8 cellular contexts compared by ENCODE assay signal in genomic region chr10:624605-625334, GRCh38.
DNase-seq lines count a peak whose midpoint lies in the region; ATAC-seq and TF ChIP-seq lines count a peak whose summit lies in the region.

No MANE protein-coding gene starts in this region.

- BruUV-seq in HCT116 (replicated peaks; lab: Mats Ljungman, UMichigan): no TSS peak

- H3K9ac ChIP-seq in HCT116 (ENCODE audit: low read length): no peak overlapping the region

- H3K36me3 ChIP-seq in HCT116 (ENCODE audit: control insufficient read depth in 1 of 2, insufficient read depth in 2 of 2, low read length in 2 of 2): no peaks in the 10 kb centered on the region
- H3K36me3 ChIP-seq in gastroesophageal sphincter: no peaks in the 10 kb centered on the region

- no peak for TF ChIP-seq POLR2A in HCT116 (IDR thresholded peaks at IDR 0.05; ENCODE audit: borderline replicate concordance, extremely low read depth, insufficient read depth, insufficient read length)
- TF ChIP-seq POLR2A in gastroesophageal sphincter (IDR thresholded peaks at IDR 0.05): no peak

- H3K27ac ChIP-seq in HCT116 (ENCODE audit: low read depth, low read length): no peak overlapping the region
- peak overlapping the region; percentile 79 to 93 (median 91) for H3K27ac ChIP-seq in gastroesophageal sphincter

- POLR2A ChIA-PET in HCT116 (lab: Charles Lee): no interaction called here

- intact Hi-C loops in HCT116 (cut with micrococcal nuclease): no loop called here

- H4K20me1 ChIP-seq in HCT116 (ENCODE audit: insufficient read depth): no peaks in the 10 kb centered on the region

- no peaks in the 10 kb centered on the region for H3K9me2 ChIP-seq in HCT116 (ENCODE audit: insufficient read depth)

- in situ Hi-C loops in G401 (cut with HindIII; ENCODE audit: low sequenced_read_pairs): no loop called here

- H3K4me2 ChIP-seq in HCT116 (ENCODE audit: low read length): no peak overlapping the region

- RAD21 ChIA-PET in HCT116 (lab: Charles Lee; ENCODE audit: low non-redundant PET in 1 of 2, low total read pairs in 2 of 2, uncharacterized antibody in 2 of 2, unreplicated experiment in 2 of 2): no interaction called here

- H3K4me1 ChIP-seq in HCT116 (ENCODE audit: control insufficient read depth in 1 of 2, insufficient read depth in 2 of 2, low read length in 2 of 2) (peaks cover 0 to 6% of the 10 kb centered on the region in 2 experiments; a peak in 1 of 4 replicates), gastroesophageal sphincter (peaks cover 8 to 100% (median 38%) of the 10 kb centered on the region in 3 donors)

- no peak overlapping the region for H3K4me3 ChIP-seq in HCT116 (replicated peaks in 1 of 2; ENCODE audit: low read depth in 1 of 2, low read length in 2 of 2)
- peak overlapping the region in 1 of 2 donors; percentile 33 for H3K4me3 ChIP-seq in gastroesophageal sphincter

- no peak for TF ChIP-seq RAD21 in HCT116 (IDR thresholded peaks at IDR 0.05; ENCODE audit: low read depth)

- no peaks in the 10 kb centered on the region for H3K79me2 ChIP-seq in HCT116 (ENCODE audit: insufficient read depth, low read length)

- no peak overlapping the region for H2AFZ ChIP-seq in HCT116 (ENCODE audit: low read depth, low read length, poor library complexity, severe bottlenecking)

- CTCF ChIA-PET in HCT116 (lab: Charles Lee): no interaction called here

- no peak for TF ChIP-seq CTCF in HCT116 (IDR thresholded peaks at IDR 0.05 in 2 of 3, conservative IDR thresholded peaks at IDR 0.05 in 1 of 3; ENCODE audit: borderline replicate concordance in 1 of 3, insufficient read depth in 1 of 3, low read depth in 2 of 3, low read length in 2 of 3)
- no peak for TF ChIP-seq CTCF in gastroesophageal sphincter (IDR thresholded peaks at IDR 0.05)

- DNase-seq in HCT116 (ENCODE audit: low read depth, low spot score) (no peak), T1000 (lab: John Stamatoyannopoulos, UW) (peak; percentile 15), non-pigmented ciliary epithelial cell (ENCODE audit: low read depth) (peak; percentile 46), G401 (ENCODE audit: low spot score) (no peak)
- DNase-seq in activated naive CD4-positive, alpha-beta T cell (lab: John Stamatoyannopoulos, UW): no peak

- H3K27me3 ChIP-seq in HCT116 (ENCODE audit: insufficient read depth, low read length) (no peaks in the 10 kb centered on the region), gastroesophageal sphincter (no peaks in the 10 kb centered on the region)

- WGBS in gastroesophageal sphincter (ENCODE audit: low coverage in 1 of 2), 2 donors: 40% methylated on average over 1 of the region's 35 CpGs; no CpG with 5 or more reads in 1 of the 2 donors

- peak; percentile 47; the same call in 1 of the 2 replicates for ATAC-seq in HCT116
- ATAC-seq in gastroesophageal sphincter: peak; percentile 74
- ATAC-seq in GM18511 (IDR thresholded peaks at IDR 0.05; ENCODE audit: unreplicated experiment): no peak
- no peak for ATAC-seq in HG02840 (IDR thresholded peaks at IDR 0.05; ENCODE audit: low FRiP score, unreplicated experiment)

- no peaks in the 10 kb centered on the region for H3K9me3 ChIP-seq in HCT116 (ENCODE audit: control insufficient read depth in 1 of 2, insufficient read depth in 1 of 2, low read depth in 1 of 2, low read length in 2 of 2)
- H3K9me3 ChIP-seq in gastroesophageal sphincter: no peaks in the 10 kb centered on the region

- no peak for TF ChIP-seq EP300 in gastroesophageal sphincter (IDR thresholded peaks at IDR 0.05)

TF ChIP-seq in HCT116, 20 proteins besides CTCF, POLR2A, EP300 and RAD21:
- no peak for TF ChIP-seq ZNF274 (IDR thresholded peaks at IDR 0.05; ENCODE audit: low read depth, low read length)
- no peak for TF ChIP-seq SP1 (IDR thresholded peaks at IDR 0.05; ENCODE audit: low read depth)
- TF ChIP-seq POLR2AphosphoS5 (IDR thresholded peaks at IDR 0.05; ENCODE audit: low read depth, low read length): no peak
- TF ChIP-seq ELF1 (IDR thresholded peaks at IDR 0.05; ENCODE audit: borderline replicate concordance, low read depth): no peak
- no peak for TF ChIP-seq SRF (IDR thresholded peaks at IDR 0.05; ENCODE audit: low read depth)
- no peak for TF ChIP-seq TCF7L2 (IDR thresholded peaks at IDR 0.05; ENCODE audit: borderline replicate concordance, extremely low read depth, insufficient read depth, insufficient read length)
- no peak for TF ChIP-seq MAX (IDR thresholded peaks at IDR 0.05)
- no peak for TF ChIP-seq SIN3A (IDR thresholded peaks at IDR 0.05; ENCODE audit: low read depth)
- TF ChIP-seq REST (IDR thresholded peaks at IDR 0.05; ENCODE audit: low read depth): no peak
- TF ChIP-seq CBX3 (IDR thresholded peaks at IDR 0.05; ENCODE audit: low read depth): no peak
- no peak for TF ChIP-seq ATF3 (IDR thresholded peaks at IDR 0.05)
- no peak for TF ChIP-seq EZH2 (IDR thresholded peaks at IDR 0.05)
- TF ChIP-seq EZH2phosphoT487 (IDR thresholded peaks at IDR 0.05; ENCODE audit: borderline replicate concordance): no peak
- no peak for TF ChIP-seq ZBTB33 (IDR thresholded peaks at IDR 0.05; ENCODE audit: extremely low read depth, insufficient replicate concordance, low read length)
- no peak for TF ChIP-seq EGR1 (IDR thresholded peaks at IDR 0.05; ENCODE audit: low read depth)
- no peak for TF ChIP-seq YY1 (IDR thresholded peaks at IDR 0.05; ENCODE audit: extremely low read depth, insufficient replicate concordance, low read depth, low read length)
- no peak for TF ChIP-seq FOSL1 (IDR thresholded peaks at IDR 0.05; ENCODE audit: low read depth)
- no peak for TF ChIP-seq ZFX (IDR thresholded peaks at IDR 0.05)
- no peak for TF ChIP-seq JUND (IDR thresholded peaks at IDR 0.05)
- TF ChIP-seq CEBPB (IDR thresholded peaks at IDR 0.05; ENCODE audit: low read depth): no peak

Comparison
In these comparisons a context has a peak if more than half of its experiments do, and no peak if none do; other contexts are left out.
1. ATAC-seq: peak in HCT116 (single experiment) and gastroesophageal sphincter (single experiment); none in GM18511 (single experiment) and HG02840 (single experiment).
2. DNase-seq: peak in T1000 (single experiment) and non-pigmented ciliary epithelial cell (single experiment); none in HCT116 (single experiment), activated naive CD4-positive, alpha-beta T cell (0 of 4) and G401 (single experiment).